1 cellular context compared by ENCODE assay signal in genomic region chr12:57476162-57476992, GRCh38.
TF ChIP-seq lines count a peak whose summit lies in the region.

No MANE protein-coding gene starts in this region.

TF ChIP-seq in GM12878, 131 proteins besides CTCF, POLR2A, EP300 and RAD21 (continued from another document):
- TF ChIP-seq MLLT1 (IDR thresholded peaks at IDR 0.05) (peak; percentile 64; the same call in 1 of the 2 replicates), ZNF24 (IDR thresholded peaks at IDR 0.05) (no peak)
